Comparison of ENCODE assay signal across 30 cellular contexts in the genomic region with DNA sequence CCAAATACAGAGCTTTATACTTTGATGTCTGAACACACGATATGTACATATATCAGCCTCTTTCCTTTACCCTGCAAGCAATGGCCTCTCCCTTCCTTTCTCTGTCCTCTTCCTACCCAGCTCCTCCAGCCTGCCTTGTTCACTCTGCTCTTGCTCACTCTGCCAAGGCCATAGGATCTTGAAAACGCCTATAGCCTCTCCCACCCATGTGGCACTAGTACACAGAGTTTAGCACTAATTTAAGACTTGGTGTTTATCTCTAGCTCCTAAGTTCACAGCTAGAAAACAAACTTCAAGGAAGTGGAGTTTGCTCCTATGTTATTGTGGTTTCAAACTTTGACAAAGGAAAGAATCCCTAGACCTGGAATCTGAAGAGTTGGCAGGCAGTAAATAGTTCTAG.
"Had no signal": no experiment of that assay in that cellular context is flagged by ENCODE, and none has a peak within 500 bp of the region (broad histone marks: within the 10 kb centered on the region; RNA-seq: fewer than 3 reads in every experiment).

No MANE protein-coding gene starts in this region.

- DNase-seq: activated CD4-positive, alpha-beta memory T cell treated with anti-CD3 and anti-CD28 coated beads, Interleukin-2, amount 10 ng/mL, durations not matched to agents 7 days and 5 days; activated CD4-positive, alpha-beta T cell treated with anti-CD3 and anti-CD28 coated beads for 48 hours; activated CD8-positive, alpha-beta memory T cell treated with anti-CD3 and anti-CD28 coated beads, Interleukin-2, amount 50 U/mL, for 48 hours; activated gamma-delta T cell; activated naive CD4-positive, alpha-beta T cell treated with anti-CD3 and anti-CD28 coated beads, Interleukin-2, amount 10 ng/mL, durations not matched to agents 7 days and 5 days; activated naive CD8-positive, alpha-beta T cell treated with anti-CD3 and anti-CD28 coated beads, Interleukin-2, amount 10 ng/mL, durations not matched to agents 7 days and 5 days; activated T-cell treated with anti-CD3 and anti-CD28 coated beads, Interleukin-2, amount 50 U/mL, for 24 hours; endodermal cell; glutamatergic neuron; left cardiac atrium; mammary epithelial cell; naive B cell; nucleus accumbens; pancreas; psoas muscle; sigmoid colon; stimulated activated CD4-positive, alpha-beta T cell treated with anti-CD3 and anti-CD28 coated beads, Interleukin-15, amount 100 ng/mL, for 24 hours; stimulated activated CD4-positive, alpha-beta T cell treated with anti-CD3 and anti-CD28 coated beads, Interleukin-2, amount 100 ng/mL, for 24 hours; stimulated activated naive CD4-positive, alpha-beta T cell; T1000; testis; trophoblast cell; WERI-Rb-1 had no signal

- H3K9me3 Mint-ChIP-seq: activated T-cell treated with anti-CD3 and anti-CD28 coated beads, Interleukin-2, amount 50 U/mL, for 24 hours had no signal

- H3K4me1 Mint-ChIP-seq: activated CD4-positive, alpha-beta memory T cell treated with anti-CD3 and anti-CD28 coated beads, Interleukin-2, amount 10 ng/mL, durations not matched to agents 7 days and 5 days; activated naive CD4-positive, alpha-beta T cell treated with anti-CD3 and anti-CD28 coated beads, Interleukin-2, amount 10 ng/mL, durations not matched to agents 7 days and 5 days; activated naive CD8-positive, alpha-beta T cell treated with anti-CD3 and anti-CD28 coated beads, Interleukin-2, amount 10 ng/mL, durations not matched to agents 7 days and 5 days; brain; naive B cell had no signal

- H3K9me3 ChIP-seq: pancreas, sigmoid colon, testis, vagina had no signal

- H3K27me3 ChIP-seq: ascending aorta, pancreas, sigmoid colon, testis, vagina had no signal

- H3K27ac Mint-ChIP-seq: activated CD4-positive, alpha-beta memory T cell treated with anti-CD3 and anti-CD28 coated beads, Interleukin-2, amount 10 ng/mL, durations not matched to agents 7 days and 5 days; activated naive CD4-positive, alpha-beta T cell treated with anti-CD3 and anti-CD28 coated beads, Interleukin-2, amount 10 ng/mL, durations not matched to agents 7 days and 5 days; activated naive CD8-positive, alpha-beta T cell treated with anti-CD3 and anti-CD28 coated beads, Interleukin-2, amount 10 ng/mL, durations not matched to agents 7 days and 5 days; activated T-cell treated with anti-CD3 and anti-CD28 coated beads, Interleukin-2, amount 50 U/mL, for 24 hours; endodermal cell; T-helper 1 cell treated with Interleukin-12 subunit alpha and Interleukin-12 subunit beta and Interleukin-4 antibody, amounts not matched to agents 30 μg/mL and 1 μg/mL, for 36 hours had no signal

- FAIRE-seq: frontal cortex, pancreas had no signal

- H3K4me3 Mint-ChIP-seq: activated CD4-positive, alpha-beta memory T cell treated with anti-CD3 and anti-CD28 coated beads, Interleukin-2, amount 10 ng/mL, durations not matched to agents 7 days and 5 days; activated naive CD4-positive, alpha-beta T cell treated with anti-CD3 and anti-CD28 coated beads, Interleukin-2, amount 10 ng/mL, durations not matched to agents 7 days and 5 days; activated naive CD8-positive, alpha-beta T cell treated with anti-CD3 and anti-CD28 coated beads, Interleukin-2, amount 10 ng/mL, durations not matched to agents 7 days and 5 days; activated T-cell treated with anti-CD3 and anti-CD28 coated beads, Interleukin-2, amount 50 U/mL, for 24 hours; brain; endodermal cell; T-helper 1 cell treated with Interleukin-12 subunit alpha and Interleukin-12 subunit beta and Interleukin-4 antibody, amounts not matched to agents 30 μg/mL and 1 μg/mL, for 36 hours had no signal

- H3K27ac ChIP-seq: ascending aorta, cardiac muscle cell, pancreas, psoas muscle, sigmoid colon, testis, vagina, WERI-Rb-1 had no signal

- ATAC-seq: activated CD4-positive, CD25-positive, alpha-beta regulatory T cell treated with anti-CD3 and anti-CD28 coated beads, Interleukin-2, amount 50 U/mL, for 24 hours; left cardiac atrium; psoas muscle had no signal

- H3K27me3 Mint-ChIP-seq: activated naive CD4-positive, alpha-beta T cell treated with anti-CD3 and anti-CD28 coated beads, Interleukin-2, amount 10 ng/mL, durations not matched to agents 7 days and 5 days; activated T-cell treated with anti-CD3 and anti-CD28 coated beads, Interleukin-2, amount 50 U/mL, for 24 hours had no signal

- H3K4me1 ChIP-seq: ascending aorta, pancreas, psoas muscle, sigmoid colon, testis, vagina had no signal

- H3K36me3 Mint-ChIP-seq: activated naive CD4-positive, alpha-beta T cell treated with anti-CD3 and anti-CD28 coated beads, Interleukin-2, amount 10 ng/mL, durations not matched to agents 7 days and 5 days; activated naive CD8-positive, alpha-beta T cell treated with anti-CD3 and anti-CD28 coated beads, Interleukin-2, amount 10 ng/mL, durations not matched to agents 7 days and 5 days; brain; naive B cell had no signal

- H3K4me3 ChIP-seq: ascending aorta, cardiac muscle cell, pancreas, psoas muscle, sigmoid colon, testis, vagina had no signal

- H3K36me3 ChIP-seq: ascending aorta, cardiac muscle cell, pancreas, sigmoid colon, vagina, WERI-Rb-1 had no signal
